ENCODE assay signal across 7 cellular contexts in genomic region chr6:71419954-71420692, GRCh38.
A peak's percentile ranks its signal among the peaks of the same experiment; 100 is the strongest.
DNase-seq lines count a peak whose midpoint lies in the region; ATAC-seq and TF ChIP-seq lines count a peak whose summit lies in the region.

No MANE protein-coding gene starts in this region.

- no peak overlapping the region for H3K23ac ChIP-seq in H9 (ENCODE audit: insufficient read length, low read depth, low read length)

- H3K27ac Mint-ChIP-seq in H9, result no peak overlapping the region

- peaks cover 26% of the 10 kb centered on the region for H3K27me3 Mint-ChIP-seq in H9 (ENCODE audit: low read depth)

- ATAC-seq in GM18505 (IDR thresholded peaks at IDR 0.05; ENCODE audit: unreplicated experiment) (peak; percentile 47), RWPE2 (ENCODE audit: low read depth) (peak; percentile 50)

- no peaks in the 10 kb centered on the region for H3K79me2 ChIP-seq in H9 (ENCODE audit: insufficient read depth, low read length)

- no peak overlapping the region for H2BK5ac ChIP-seq in H9 (ENCODE audit: insufficient read length, low read length)

- no peak overlapping the region for H2BK120ac ChIP-seq in H9 (ENCODE audit: low read depth, low read length, poor library complexity, severe bottlenecking)

- H2AFZ ChIP-seq in H9 (ENCODE audit: low read length), result no peak overlapping the region

- no peak overlapping the region for H2BK20ac ChIP-seq in H9 (ENCODE audit: low read depth, low read length, poor library complexity, severe bottlenecking)

- H3K9ac ChIP-seq in H9 (ENCODE audit: extremely low read depth, insufficient read length, low read length), result peak overlapping the region; percentile 20
- peak overlapping the region; percentile 63 for H3K9ac ChIP-seq in mucosa of stomach (ENCODE audit: low read length)

- H3K9me3 Mint-ChIP-seq in H9, result no peaks in the 10 kb centered on the region

- H3K36me3 ChIP-seq in RWPE2 (ENCODE audit: low read depth), result peaks cover 22% of the 10 kb centered on the region
- peaks cover 0 to 16% (median 0%) of the 10 kb centered on the region in 3 donors for H3K36me3 ChIP-seq in esophagus squamous epithelium
- no peaks in the 10 kb centered on the region for H3K36me3 ChIP-seq in mucosa of stomach (ENCODE audit: control insufficient read depth, insufficient read depth, low read length)

- DNase-seq in H9 (no peak), RWPE2 (ENCODE audit: low spot score) (no peak), esophagus squamous epithelium (lab: John Stamatoyannopoulos, UW) (no peak), RPMI8226 (no peak), NCI-H128 (lab: John Stamatoyannopoulos, UW; ENCODE audit: unreplicated experiment) (no peak)

- intact Hi-C loops in esophagus squamous epithelium (cut with DNase I), result no loop called here

- no peak overlapping the region for H4K8ac ChIP-seq in H9 (replicated peaks; ENCODE audit: insufficient read length, low read depth, low read length)

- H3K27me3 ChIP-seq in H9 (ENCODE audit: insufficient read depth, low read length) (no peaks in the 10 kb centered on the region; the same call in 1 of the 2 replicates), RWPE2 (ENCODE audit: insufficient read depth, poor library complexity, severe bottlenecking) (no peaks in the 10 kb centered on the region), esophagus squamous epithelium (peaks cover 0 to 18% (median 2%) of the 10 kb centered on the region in 4 donors), mucosa of stomach (ENCODE audit: control insufficient read depth, insufficient read depth, low read length) (peaks cover 6% of the 10 kb centered on the region)

- H3K27ac ChIP-seq in H9 (ENCODE audit: insufficient read length, low read depth, low read length) (no peak overlapping the region), RWPE2 (ENCODE audit: poor library complexity, severe bottlenecking) (peak overlapping the region; percentile 37), esophagus squamous epithelium (peak overlapping the region; percentile 81 to 96 (median 94))

- no peaks in the 10 kb centered on the region for H3K4me1 ChIP-seq in H9 (ENCODE audit: insufficient read depth, low read length)
- H3K4me1 ChIP-seq in RWPE2 (ENCODE audit: insufficient read depth, poor library complexity, severe bottlenecking), result peaks cover 12% of the 10 kb centered on the region
- H3K4me1 ChIP-seq in esophagus squamous epithelium, result peaks cover 0 to 29% (median 3%) of the 10 kb centered on the region in 3 donors
- H3K4me1 ChIP-seq in mucosa of stomach (ENCODE audit: control insufficient read depth, insufficient read depth, low read length), result no peaks in the 10 kb centered on the region

- WGBS in H9 (ENCODE audit: extremely low coverage, insufficient read length, low lambda C conversion rate), result no CpG with 5 or more reads among the region's 100 CpGs
- 1 to 17% methylated on average over 1 to 22 of the region's 100 CpGs for WGBS in esophagus squamous epithelium, 2 donors

- H3K9me3 ChIP-seq in H9 (ENCODE audit: control insufficient read depth, low read depth, low read length) (no peaks in the 10 kb centered on the region), RWPE2 (ENCODE audit: severe bottlenecking) (no peaks in the 10 kb centered on the region), esophagus squamous epithelium (no peaks in the 10 kb centered on the region), mucosa of stomach (ENCODE audit: control insufficient read depth, low read length) (no peaks in the 10 kb centered on the region)

- no peak overlapping the region for H2BK12ac ChIP-seq in H9 (ENCODE audit: insufficient read length, low read depth, low read length)

- H3K56ac ChIP-seq in H9 (ENCODE audit: insufficient read length, low read depth, low read length), result no peak overlapping the region

- H3T11ph ChIP-seq in H9 (ENCODE audit: low read length), result no peak overlapping the region

- H3K23me2 ChIP-seq in H9 (ENCODE audit: insufficient read length, low read depth, low read length, poor library complexity, severe bottlenecking), result peaks cover 9% of the 10 kb centered on the region

- no peaks in the 10 kb centered on the region for H3K79me1 ChIP-seq in H9 (ENCODE audit: insufficient read depth, low read depth, low read length, poor library complexity, severe bottlenecking)

- H3K4me3 Mint-ChIP-seq in H9, result peak overlapping the region; percentile 81 to 91

- no peak overlapping the region for H4K91ac ChIP-seq in H9 (ENCODE audit: insufficient read length, low read depth, low read length)

- H3K4me3 ChIP-seq in RWPE2 (ENCODE audit: severe bottlenecking), result peak overlapping the region; percentile 80
- H3K4me3 ChIP-seq in esophagus squamous epithelium, result peak overlapping the region; percentile 62 to 87 (median 80)
- peak overlapping the region; percentile 82 for H3K4me3 ChIP-seq in mucosa of stomach (ENCODE audit: low read length)

- H2AK5ac ChIP-seq in H9 (ENCODE audit: insufficient read length, low read length), result no peak overlapping the region

- no peak overlapping the region for H2BK15ac ChIP-seq in H9 (ENCODE audit: low read depth, low read length)

- H4K5ac ChIP-seq in H9 (ENCODE audit: insufficient read length, low read depth, low read length), result no peak overlapping the region

- no peaks in the 10 kb centered on the region for H4K20me1 ChIP-seq in H9 (ENCODE audit: control insufficient read depth, insufficient read depth, insufficient read length)

- no peak; the same call in 2 of the 3 replicates for TF ChIP-seq CTCF in H9 (conservative IDR thresholded peaks at IDR 0.05)
- TF ChIP-seq CTCF in RWPE2 (IDR thresholded peaks at IDR 0.05; ENCODE audit: poor library complexity, severe bottlenecking), result peak; percentile 49
- peak in 2 of 6 experiments; percentile 7 to 27 for TF ChIP-seq CTCF in esophagus squamous epithelium (IDR thresholded peaks at IDR 0.05)

- H3K36me3 Mint-ChIP-seq in H9 (ENCODE audit: insufficient read depth in 1 of 3, low read depth in 3 of 3), result no peaks in the 10 kb centered on the region; a peak in 1 of 7 replicates

- H3K14ac ChIP-seq in H9 (ENCODE audit: insufficient read depth, low read length), result peak overlapping the region; percentile 22; the same call in 1 of the 2 replicates

- H3K18ac ChIP-seq in H9 (ENCODE audit: insufficient read length, low read depth, low read length), result no peak overlapping the region

- H3K4me1 Mint-ChIP-seq in H9, result peaks cover 10 to 12% of the 10 kb centered on the region in 2 experiments

- H3K4ac ChIP-seq in H9 (ENCODE audit: low read depth, low read length), result no peak overlapping the region

- peak overlapping the region; percentile 71 for H3K4me2 ChIP-seq in H9 (ENCODE audit: insufficient read depth, insufficient read length, low read length)

- TF ChIP-seq POLR2A in GM18505 (IDR thresholded peaks at IDR 0.05; ENCODE audit: borderline replicate concordance, extremely low read depth, insufficient read depth, insufficient read length) (no peak), esophagus squamous epithelium (IDR thresholded peaks at IDR 0.05) (peak in 1 of 4 donors; percentile 33)
